ENCODE assay signal across 8 cellular contexts in genomic region chr6:134177753-134178229, GRCh38.
DNase-seq lines count a peak whose midpoint lies in the region; ATAC-seq and TF ChIP-seq lines count a peak whose summit lies in the region.

No MANE protein-coding gene starts in this region.

- no peaks in the 10 kb centered on the region for H3K27me3 Mint-ChIP-seq in T-helper 1 cell treated with Interleukin-12 subunit alpha and Interleukin-12 subunit beta and Interleukin-4 antibody, amounts not matched to agents 30 μg/mL and 1 μg/mL, for 36 hours (ENCODE audit: low read depth)

- peaks cover 19% of the 10 kb centered on the region for H3K36me3 Mint-ChIP-seq in T-helper 1 cell treated with Interleukin-12 subunit alpha and Interleukin-12 subunit beta and Interleukin-4 antibody, amounts not matched to agents 30 μg/mL and 1 μg/mL, for 36 hours (ENCODE audit: low read depth)

- no peaks in the 10 kb centered on the region for H3K9me3 ChIP-seq in HCT116 (ENCODE audit: control insufficient read depth in 1 of 2, insufficient read depth in 1 of 2, low read depth in 1 of 2, low read length in 2 of 2)

- H3K27ac Mint-ChIP-seq in T-helper 1 cell treated with Interleukin-12 subunit alpha and Interleukin-12 subunit beta and Interleukin-4 antibody, amounts not matched to agents 30 μg/mL and 1 μg/mL, for 36 hours = peak overlapping the region; percentile 94

- TF ChIP-seq RAD21 in HCT116 (IDR thresholded peaks at IDR 0.05; ENCODE audit: low read depth) = no peak

- H3K9me3 Mint-ChIP-seq in T-helper 1 cell treated with Interleukin-12 subunit alpha and Interleukin-12 subunit beta and Interleukin-4 antibody, amounts not matched to agents 30 μg/mL and 1 μg/mL, for 36 hours = no peaks in the 10 kb centered on the region

- no peaks in the 10 kb centered on the region for H4K20me1 ChIP-seq in HCT116 (ENCODE audit: insufficient read depth)

- TF ChIP-seq POLR2A in HCT116 (IDR thresholded peaks at IDR 0.05; ENCODE audit: borderline replicate concordance, extremely low read depth, insufficient read depth, insufficient read length) = no peak

- RAD21 ChIA-PET in HCT116 (lab: Charles Lee; ENCODE audit: low non-redundant PET in 1 of 2, low total read pairs in 2 of 2, uncharacterized antibody in 2 of 2, unreplicated experiment in 2 of 2) = no interaction called here

- BruUV-seq in HCT116 (replicated peaks; lab: Mats Ljungman, UMichigan) = no TSS peak

- no peaks in the 10 kb centered on the region for H3K27me3 ChIP-seq in HCT116 (ENCODE audit: insufficient read depth, low read length)

- POLR2A ChIA-PET in HCT116 (lab: Charles Lee) = no interaction called here

- DNase-seq in HCT116 (ENCODE audit: low read depth, low spot score) (no peak), fibroblast of mammary gland (ENCODE audit: low read depth) (peak; percentile 83), skeletal muscle cell (ENCODE audit: low read depth) (no peak), cortex of kidney (lab: John Stamatoyannopoulos, UW) (no peak), activated gamma-delta T cell (lab: John Stamatoyannopoulos, UW) (no peak)

- no peak overlapping the region for H3K9ac ChIP-seq in HCT116 (ENCODE audit: low read length)

- TF ChIP-seq CTCF in HCT116 (IDR thresholded peaks at IDR 0.05 in 2 of 3, conservative IDR thresholded peaks at IDR 0.05 in 1 of 3; ENCODE audit: borderline replicate concordance in 1 of 3, insufficient read depth in 1 of 3, low read depth in 2 of 3, low read length in 2 of 3) (no peak), fibroblast of mammary gland (conservative IDR thresholded peaks at IDR 0.05; ENCODE audit: control insufficient read depth, insufficient read depth, low read depth, low read length) (no peak)

- H3K4me1 Mint-ChIP-seq in T-helper 1 cell treated with Interleukin-12 subunit alpha and Interleukin-12 subunit beta and Interleukin-4 antibody, amounts not matched to agents 30 μg/mL and 1 μg/mL, for 36 hours (ENCODE audit: low read depth) = peaks cover 43% of the 10 kb centered on the region

- peak overlapping the region; percentile 68 for H3K4me2 ChIP-seq in HCT116 (ENCODE audit: low read length)

- intact Hi-C loops in HCT116 (cut with micrococcal nuclease) = loop anchor here (1.0 to 10.0 kb wide), 3 partner anchors 357 to 646 kb away; no protein-coding TSS in a partner anchor

- H3K36me3 ChIP-seq in HCT116 (ENCODE audit: control insufficient read depth in 1 of 2, insufficient read depth in 2 of 2, low read length in 2 of 2) = peaks cover 0 to 4% of the 10 kb centered on the region in 2 experiments; a peak in 1 of 4 replicates

- H3K27ac ChIP-seq in HCT116 (ENCODE audit: low read depth, low read length) = no peak overlapping the region

- H3K79me2 ChIP-seq in HCT116 (ENCODE audit: insufficient read depth, low read length) = no peaks in the 10 kb centered on the region

- H2AFZ ChIP-seq in HCT116 (ENCODE audit: low read depth, low read length, poor library complexity, severe bottlenecking) = peak overlapping the region; percentile 100

- no peaks in the 10 kb centered on the region for H3K9me2 ChIP-seq in HCT116 (ENCODE audit: insufficient read depth)

- ATAC-seq in HCT116 (no peak), HG03442 (IDR thresholded peaks at IDR 0.05; ENCODE audit: unreplicated experiment) (no peak), HG03520 (IDR thresholded peaks at IDR 0.05; ENCODE audit: unreplicated experiment) (no peak)

- peaks cover 8 to 21% of the 10 kb centered on the region in 2 experiments for H3K4me1 ChIP-seq in HCT116 (ENCODE audit: control insufficient read depth in 1 of 2, insufficient read depth in 2 of 2, low read length in 2 of 2)

- CTCF ChIA-PET in HCT116 (lab: Charles Lee) = interaction anchor here (1.0 to 2.6 kb wide), 3 partner anchors 463 to 763 kb away, joined by 5 to 13 read pairs (median 6); no protein-coding TSS in a partner anchor

- H3K4me3 ChIP-seq in HCT116 (replicated peaks in 1 of 2; ENCODE audit: low read depth in 1 of 2, low read length in 2 of 2) = peak overlapping the region; percentile 36 to 40
- H3K4me3 ChIP-seq in fibroblast of mammary gland (ENCODE audit: control insufficient read depth, low read depth, low read length) = peak overlapping the region; percentile 50
- H3K4me3 ChIP-seq in skeletal muscle cell (ENCODE audit: low read depth, low read length) = peak overlapping the region; percentile 46

- H3K4me3 Mint-ChIP-seq in T-helper 1 cell treated with Interleukin-12 subunit alpha and Interleukin-12 subunit beta and Interleukin-4 antibody, amounts not matched to agents 30 μg/mL and 1 μg/mL, for 36 hours = peak overlapping the region; percentile 93

TF ChIP-seq in HCT116, 20 proteins besides CTCF, POLR2A, EP300 and RAD21:
- TF ChIP-seq ZFX (IDR thresholded peaks at IDR 0.05) = no peak
- no peak for TF ChIP-seq POLR2AphosphoS5 (IDR thresholded peaks at IDR 0.05; ENCODE audit: low read depth, low read length)
- TF ChIP-seq REST (IDR thresholded peaks at IDR 0.05; ENCODE audit: low read depth) = no peak
- no peak for TF ChIP-seq ZBTB33 (IDR thresholded peaks at IDR 0.05; ENCODE audit: extremely low read depth, insufficient replicate concordance, low read length)
- TF ChIP-seq TCF7L2 (IDR thresholded peaks at IDR 0.05; ENCODE audit: borderline replicate concordance, extremely low read depth, insufficient read depth, insufficient read length) = no peak
- TF ChIP-seq JUND (IDR thresholded peaks at IDR 0.05) = no peak
- no peak for TF ChIP-seq FOSL1 (IDR thresholded peaks at IDR 0.05; ENCODE audit: low read depth)
- no peak for TF ChIP-seq ATF3 (IDR thresholded peaks at IDR 0.05)
- TF ChIP-seq CEBPB (IDR thresholded peaks at IDR 0.05; ENCODE audit: low read depth) = no peak
- no peak for TF ChIP-seq ZNF274 (IDR thresholded peaks at IDR 0.05; ENCODE audit: low read depth, low read length)
- TF ChIP-seq ELF1 (IDR thresholded peaks at IDR 0.05; ENCODE audit: borderline replicate concordance, low read depth) = no peak
- TF ChIP-seq SRF (IDR thresholded peaks at IDR 0.05; ENCODE audit: low read depth) = no peak
- TF ChIP-seq CBX3 (IDR thresholded peaks at IDR 0.05; ENCODE audit: low read depth) = no peak
- TF ChIP-seq EZH2phosphoT487 (IDR thresholded peaks at IDR 0.05; ENCODE audit: borderline replicate concordance) = no peak
